Comparison of ENCODE assay signal across 12 cellular contexts in the genomic region with DNA sequence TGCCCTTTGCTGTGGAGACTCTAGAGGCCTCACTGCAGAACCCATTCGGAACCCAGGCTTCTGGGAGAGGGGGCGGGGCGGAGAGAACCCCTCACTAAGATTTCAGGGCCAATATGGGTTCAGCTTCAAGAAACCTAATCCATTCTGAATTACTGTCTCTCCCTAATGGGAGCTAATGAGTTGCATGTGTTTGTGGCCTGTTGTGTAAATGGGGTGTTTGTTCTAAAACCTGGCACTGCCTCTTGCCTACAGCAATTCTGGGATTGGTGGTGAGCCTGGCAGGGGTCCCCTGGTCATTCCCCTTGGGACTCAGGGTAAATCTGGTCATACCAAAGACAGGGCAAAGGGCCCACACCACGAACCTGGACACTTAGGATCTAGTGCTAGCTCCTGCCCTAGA. TPM values are rescaled to one million over a fixed set of nuclear protein-coding genes. Genes with fewer than 3 reads are reported as not detected.
DNase-seq lines count a peak whose midpoint lies in the region; ATAC-seq, FAIRE-seq and TF ChIP-seq lines count a peak whose summit lies in the region.
"Had no signal": no experiment of that assay in that cellular context is flagged by ENCODE, and none has a peak within 500 bp of the region (broad histone marks: within the 10 kb centered on the region; RNA-seq: fewer than 3 reads in every experiment).

No MANE protein-coding gene starts in this region.

- H3K4me3 ChIP-seq in fibroblast of lung (replicated peaks in 1 of 4; ENCODE audit: control extremely low read depth in 1 of 4, insufficient read depth in 1 of 4, low read depth in 3 of 4, low read length in 4 of 4) (peak overlapping the region in 2 of 4 experiments; percentile 27 to 80), ovary (peak overlapping the region; percentile 59), kidney (ENCODE audit: low read length in 2 of 2) (peak overlapping the region in 1 of 2 donors; percentile 21)

- DNase-seq in natural killer cell (no peak), fibroblast of lung (ENCODE audit: low read depth in 2 of 2) (no peak), ovary (no peak), kidney (no peak), middle frontal gyrus (ENCODE audit: extremely low spot score, low spot score) (no peak), NCI-H82 (lab: John Stamatoyannopoulos, UW) (no peak), GM19238 (ENCODE audit: insufficient read length, low spot score) (no peak)
- DNase-seq in natural killer cell treated with Interleukin-12 subunit alpha and Interleukin-12 subunit beta and Interleukin-15 and Interleukin-18, amount 100 ng/mL, for 72 hours (ENCODE audit: low spot score), result no peak
- DNase-seq: NCI-H510A treated with DMSO at 0.1 percent for 48 hours had no signal

- H3K27ac ChIP-seq in fibroblast of lung (ENCODE audit: insufficient read depth, low read length) (peak overlapping the region; percentile 78), ovary (peak overlapping the region; percentile 76 to 77), kidney (ENCODE audit: low read depth in 2 of 2, low read length in 2 of 2) (no peak overlapping the region)

- H3K36me3 ChIP-seq in fibroblast of lung (ENCODE audit: control insufficient read depth, insufficient read depth, low read length) (no peaks in the 10 kb centered on the region), ovary (no peaks in the 10 kb centered on the region), kidney (ENCODE audit: control insufficient read depth in 1 of 2, insufficient read depth in 2 of 2, low read length in 2 of 2) (no peaks in the 10 kb centered on the region)

- H3K27me3 ChIP-seq in fibroblast of lung (ENCODE audit: control insufficient read depth, insufficient read depth, low read length) (peaks cover 9% of the 10 kb centered on the region), ovary (no peaks in the 10 kb centered on the region)

- FAIRE-seq in kidney (lab: Jason Lieb, UNC), result no peak

- no peaks in the 10 kb centered on the region for H3K9me3 Mint-ChIP-seq in natural killer cell
- H3K9me3 Mint-ChIP-seq in natural killer cell treated with Interleukin-12 subunit alpha and Interleukin-12 subunit beta and Interleukin-15 and Interleukin-18, amount 100 ng/mL, for 72 hours, result no peaks in the 10 kb centered on the region

- WGBS in ovary, 3 donors, result 61 to 76% (median 69%) methylated on average over 4 of the region's 4 CpGs

- no peak overlapping the region for H3K27ac Mint-ChIP-seq in natural killer cell
- no peak overlapping the region for H3K27ac Mint-ChIP-seq in natural killer cell treated with Interleukin-12 subunit alpha and Interleukin-12 subunit beta and Interleukin-15 and Interleukin-18, amount 100 ng/mL, for 72 hours
- H3K27ac Mint-ChIP-seq: CD14-positive monocyte had no signal

- intact Hi-C loops in natural killer cell (cut with micrococcal nuclease), result no loop called here
- intact Hi-C loops in ovary (cut with DNase I), result no loop called here
- intact Hi-C loops in kidney (cut with DNase I), result no loop called here

- peak overlapping the region; percentile 40 for H3K4me3 Mint-ChIP-seq in natural killer cell
- no peak overlapping the region for H3K4me3 Mint-ChIP-seq in natural killer cell treated with Interleukin-12 subunit alpha and Interleukin-12 subunit beta and Interleukin-15 and Interleukin-18, amount 100 ng/mL, for 72 hours

- H3K4me2 ChIP-seq in fibroblast of lung (ENCODE audit: extremely low read depth, insufficient read depth, low read length), result peak overlapping the region; percentile 49

- H3K36me3 Mint-ChIP-seq in natural killer cell, result no peaks in the 10 kb centered on the region
- H3K36me3 Mint-ChIP-seq in natural killer cell treated with Interleukin-12 subunit alpha and Interleukin-12 subunit beta and Interleukin-15 and Interleukin-18, amount 100 ng/mL, for 72 hours, result no peaks in the 10 kb centered on the region

- TF ChIP-seq EP300 in ovary (IDR thresholded peaks at IDR 0.05), result no peak

- peaks cover 24 to 26% of the 10 kb centered on the region in 2 donors for H3K27me3 Mint-ChIP-seq in natural killer cell (ENCODE audit: low read depth in 2 of 2)
- peaks cover 17 to 29% of the 10 kb centered on the region in 2 donors for H3K27me3 Mint-ChIP-seq in natural killer cell treated with Interleukin-12 subunit alpha and Interleukin-12 subunit beta and Interleukin-15 and Interleukin-18, amount 100 ng/mL, for 72 hours

- no peaks in the 10 kb centered on the region for H3K79me2 ChIP-seq in fibroblast of lung (ENCODE audit: control insufficient read depth, insufficient read depth, low read length)

- H4K20me1 ChIP-seq in fibroblast of lung (ENCODE audit: control insufficient read depth, extremely low read depth, insufficient read depth, low read length), result no peaks in the 10 kb centered on the region

- H3K9me3 ChIP-seq in fibroblast of lung (ENCODE audit: control insufficient read depth, insufficient read depth, low read depth, low read length) (no peaks in the 10 kb centered on the region), ovary (no peaks in the 10 kb centered on the region), kidney (ENCODE audit: control insufficient read depth in 1 of 2, low read length in 2 of 2) (no peaks in the 10 kb centered on the region)

- no peak for ATAC-seq in natural killer cell
- no peak for ATAC-seq in natural killer cell treated with Interleukin-12 subunit alpha and Interleukin-12 subunit beta and Interleukin-15 and Interleukin-18, amount 100 ng/mL, for 72 hours

- peaks cover 0 to 12% of the 10 kb centered on the region in 2 donors for H3K4me1 Mint-ChIP-seq in natural killer cell
- peaks cover 4 to 7% of the 10 kb centered on the region in 2 donors for H3K4me1 Mint-ChIP-seq in natural killer cell treated with Interleukin-12 subunit alpha and Interleukin-12 subunit beta and Interleukin-15 and Interleukin-18, amount 100 ng/mL, for 72 hours (ENCODE audit: low read depth in 2 of 2)

- H2AFZ ChIP-seq in fibroblast of lung (ENCODE audit: low read length), result no peak overlapping the region

- H3K4me1 ChIP-seq in fibroblast of lung (ENCODE audit: control insufficient read depth, extremely low read depth, insufficient read depth, low read length) (peaks cover 44% of the 10 kb centered on the region), ovary (ENCODE audit: insufficient read depth) (peaks cover 18% of the 10 kb centered on the region), kidney (ENCODE audit: control insufficient read depth in 1 of 2, insufficient read depth in 1 of 2, low read depth in 1 of 2, low read length in 2 of 2) (peaks cover 3 to 7% of the 10 kb centered on the region in 2 donors)

- TF ChIP-seq CTCF in natural killer cell (IDR thresholded peaks at IDR 0.05) (no peak), fibroblast of lung (conservative IDR thresholded peaks at IDR 0.05 in 1 of 2, IDR thresholded peaks at IDR 0.05 in 1 of 2; ENCODE audit: low read depth in 1 of 2, low read length in 2 of 2) (no peak), ovary (IDR thresholded peaks at IDR 0.05) (no peak), kidney (IDR thresholded peaks at IDR 0.05; ENCODE audit: borderline replicate concordance, extremely low read depth, insufficient read depth) (no peak)

- TF ChIP-seq POLR2A in ovary (IDR thresholded peaks at IDR 0.05), result no peak

- no peak overlapping the region for H3K9ac ChIP-seq in fibroblast of lung (ENCODE audit: insufficient read depth, low read length)
- H3K9ac ChIP-seq in kidney (ENCODE audit: low read length in 2 of 2), result no peak overlapping the region

RNA-seq across cellular contexts. Expression of a gene that starts 0.6 kb away (rescaled TPM):
- total RNA-seq in natural killer cell, result not detected
- total RNA-seq in natural killer cell treated with Interleukin-12 subunit alpha and Interleukin-12 subunit beta and Interleukin-15 and Interleukin-18, amount 100 ng/mL, for 72 hours, result not detected
- 49.3 and 50.5 TPM in 2 replicates for total RNA-seq in fibroblast of lung
- polyA plus RNA-seq in fibroblast of lung, result 9.1 and 16.9 TPM in 2 replicates
- 11.0 and 20.3 TPM in 2 replicates for polyA plus RNA-seq in fibroblast of lung (2012)
- polyA minus RNA-seq in fibroblast of lung (ENCODE audit: low replicate concordance), result 22.5 and 40.8 TPM in 2 replicates
- 10 to 100 TPM in 6 of 7 donors, 1 to 10 TPM in 1; 4.8 to 31.1 (median 14.2) TPM for total RNA-seq in ovary
- 10 to 100 TPM; 19.1 to 24.8 TPM for polyA plus RNA-seq in ovary
- total RNA-seq in kidney, result 7.6 TPM
- polyA plus RNA-seq in kidney (ENCODE audit: insufficient read depth, low read depth, low replicate concordance), result 6.7 TPM
- total RNA-seq: SK-MEL-5 had no signal
- polyA plus RNA-seq: CD14-positive monocyte had no signal

RNA-seq across cellular contexts. Expression of a gene that starts 8.1 kb away (rescaled TPM):
- total RNA-seq in natural killer cell, result not detected
- total RNA-seq in natural killer cell treated with Interleukin-12 subunit alpha and Interleukin-12 subunit beta and Interleukin-15 and Interleukin-18, amount 100 ng/mL, for 72 hours, result not detected
- total RNA-seq in fibroblast of lung, result not detected in 2 replicates
- 0.02 TPM in 1 of 2 replicates, not detected in the other for polyA plus RNA-seq in fibroblast of lung
- polyA plus RNA-seq in fibroblast of lung (2012), result not detected in 2 replicates
- not detected in 2 replicates for polyA minus RNA-seq in fibroblast of lung (ENCODE audit: low replicate concordance)
- under 1 TPM in 4 of 7 donors, not detected in 3; 0.07 to 0.28 (median 0.11) TPM for total RNA-seq in ovary
- polyA plus RNA-seq in ovary, result under 1 TPM; 0.07 to 0.10 TPM
- total RNA-seq in kidney, result 0.06 TPM
- not detected for polyA plus RNA-seq in kidney (ENCODE audit: insufficient read depth, low read depth, low replicate concordance)
- total RNA-seq: SK-MEL-5, subcutaneous adipose tissue had no signal
- polyA plus RNA-seq: CD14-positive monocyte had no signal

RNA-seq across cellular contexts. Expression of a gene that starts 23.2 kb away (rescaled TPM):
- total RNA-seq in natural killer cell (not detected), fibroblast of lung (0.51 and 0.66 TPM in 2 replicates), ovary (under 1 TPM in 2 of 7 donors, not detected in 5; 0.27 to 0.31 TPM), kidney (2.9 TPM)
- total RNA-seq in natural killer cell treated with Interleukin-12 subunit alpha and Interleukin-12 subunit beta and Interleukin-15 and Interleukin-18, amount 100 ng/mL, for 72 hours, result not detected
- polyA plus RNA-seq in fibroblast of lung (0.98 and 1.2 TPM in 2 replicates), ovary (under 1 TPM in 1 of 2 donors, not detected in 1; 0.22 TPM), kidney (ENCODE audit: insufficient read depth, low read depth, low replicate concordance) (40.9 TPM)
- 1.3 TPM in 2 replicates for polyA plus RNA-seq in fibroblast of lung (2012)
- polyA minus RNA-seq in fibroblast of lung (ENCODE audit: low replicate concordance), result not detected in 2 replicates
- total RNA-seq: subcutaneous adipose tissue had no signal
- polyA plus RNA-seq: CD14-positive monocyte had no signal

RNA-seq across cellular contexts. Expression of a gene that starts 39.0 kb away (rescaled TPM):
- total RNA-seq in natural killer cell (10 to 100 TPM in 2 of 3 donors, 1 to 10 TPM in 1; 9.3 to 13.6 (median 12.2) TPM), fibroblast of lung (17.0 and 17.5 TPM in 2 replicates), ovary (10 to 100 TPM; 16.8 to 30.3 (median 20.0) TPM), kidney (12.5 TPM)
- total RNA-seq in natural killer cell treated with Interleukin-12 subunit alpha and Interleukin-12 subunit beta and Interleukin-15 and Interleukin-18, amount 100 ng/mL, for 72 hours, result 10 to 100 TPM; 17.8 to 18.5 TPM
- polyA plus RNA-seq in fibroblast of lung (12.6 and 16.6 TPM in 2 replicates), ovary (10 to 100 TPM; 11.5 to 15.8 TPM), kidney (ENCODE audit: insufficient read depth, low read depth, low replicate concordance) (11.7 TPM)
- polyA plus RNA-seq in fibroblast of lung (2012), result 11.3 and 11.8 TPM in 2 replicates
- polyA minus RNA-seq in fibroblast of lung (ENCODE audit: low replicate concordance), result 1.9 and 2.6 TPM in 2 replicates

RNA-seq across cellular contexts. Expression of a gene that starts 46.6 kb away (rescaled TPM):
- total RNA-seq in natural killer cell, result 1 to 10 TPM; 4.3 to 8.0 (median 7.5) TPM
- 10 to 100 TPM in 1 of 2 donors, 1 to 10 TPM in 1; 5.7 to 14.2 TPM for total RNA-seq in natural killer cell treated with Interleukin-12 subunit alpha and Interleukin-12 subunit beta and Interleukin-15 and Interleukin-18, amount 100 ng/mL, for 72 hours
- 0.99 and 1.0 TPM in 2 replicates for total RNA-seq in fibroblast of lung
- polyA plus RNA-seq in fibroblast of lung, result 0.18 and 0.33 TPM in 2 replicates
- polyA plus RNA-seq in fibroblast of lung (2012), result 0.13 and 0.30 TPM in 2 replicates
- 0.75 and 0.85 TPM in 2 replicates for polyA minus RNA-seq in fibroblast of lung (ENCODE audit: low replicate concordance)
- total RNA-seq in ovary, result 1 to 10 TPM; 4.4 to 9.9 (median 7.6) TPM
- polyA plus RNA-seq in ovary, result 1 to 10 TPM; 2.5 to 4.4 TPM
- total RNA-seq in kidney, result 5.4 TPM
- polyA plus RNA-seq in kidney (ENCODE audit: insufficient read depth, low read depth, low replicate concordance), result 2.1 TPM
- polyA plus RNA-seq: CD14-positive monocyte had no signal

Comparison
In these comparisons a context has a peak if more than half of its experiments do, and no peak if none do; other contexts are left out.
1. H3K27ac ChIP-seq: peak in fibroblast of lung (single experiment) and ovary (2 of 2); none in kidney (0 of 2).